1 cellular context compared by ENCODE assay signal in the genomic region with DNA sequence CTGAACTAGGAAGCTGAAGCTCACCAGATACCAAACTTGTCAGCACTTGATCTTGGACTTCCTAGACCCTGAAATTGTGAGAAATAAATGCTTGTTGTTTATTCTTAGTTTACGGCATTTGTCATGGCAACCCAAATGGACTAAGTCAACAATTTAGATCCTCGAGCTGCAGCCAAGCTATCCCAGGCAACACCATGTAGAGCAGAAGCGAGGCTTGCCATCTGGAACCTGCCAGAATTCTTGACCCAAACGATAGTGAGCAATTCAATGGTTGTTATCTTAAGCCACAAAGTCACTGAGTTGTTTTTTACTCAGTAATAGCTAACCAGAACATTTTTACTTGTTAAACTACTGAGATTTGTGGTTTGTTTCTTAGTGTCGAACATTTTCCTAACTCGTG.
TF ChIP-seq lines count a peak whose summit lies in the region.

No MANE protein-coding gene starts in this region.

TF ChIP-seq in H1, 55 proteins besides CTCF, POLR2A, EP300 and RAD21 (continued from another document):
- TF ChIP-seq EGR1 (IDR thresholded peaks at IDR 0.05; ENCODE audit: borderline replicate concordance, low read depth, low read length) = no peak
- no peak for TF ChIP-seq SUZ12 (IDR thresholded peaks at IDR 0.05; ENCODE audit: low read length)
- no peak for TF ChIP-seq RXRA (IDR thresholded peaks at IDR 0.05; ENCODE audit: insufficient read depth, low read depth, low read length)
- TF ChIP-seq FOSL1 (IDR thresholded peaks at IDR 0.05; ENCODE audit: insufficient read depth, low read depth, low read length) = no peak
- no peak for TF ChIP-seq BRCA1 (IDR thresholded peaks at IDR 0.05; ENCODE audit: low read depth, low read length)
- no peak for TF ChIP-seq RFX5 (IDR thresholded peaks at IDR 0.05; ENCODE audit: borderline replicate concordance, low read depth, low read length)
- TF ChIP-seq GTF2F1 (IDR thresholded peaks at IDR 0.05; ENCODE audit: borderline replicate concordance, low read depth, low read length) = no peak
- no peak for TF ChIP-seq SAP30 (IDR thresholded peaks at IDR 0.05; ENCODE audit: insufficient read depth, insufficient replicate concordance, low read length)
- TF ChIP-seq SP2 (IDR thresholded peaks at IDR 0.05; ENCODE audit: low read length) = no peak
- TF ChIP-seq, protein P1, sequence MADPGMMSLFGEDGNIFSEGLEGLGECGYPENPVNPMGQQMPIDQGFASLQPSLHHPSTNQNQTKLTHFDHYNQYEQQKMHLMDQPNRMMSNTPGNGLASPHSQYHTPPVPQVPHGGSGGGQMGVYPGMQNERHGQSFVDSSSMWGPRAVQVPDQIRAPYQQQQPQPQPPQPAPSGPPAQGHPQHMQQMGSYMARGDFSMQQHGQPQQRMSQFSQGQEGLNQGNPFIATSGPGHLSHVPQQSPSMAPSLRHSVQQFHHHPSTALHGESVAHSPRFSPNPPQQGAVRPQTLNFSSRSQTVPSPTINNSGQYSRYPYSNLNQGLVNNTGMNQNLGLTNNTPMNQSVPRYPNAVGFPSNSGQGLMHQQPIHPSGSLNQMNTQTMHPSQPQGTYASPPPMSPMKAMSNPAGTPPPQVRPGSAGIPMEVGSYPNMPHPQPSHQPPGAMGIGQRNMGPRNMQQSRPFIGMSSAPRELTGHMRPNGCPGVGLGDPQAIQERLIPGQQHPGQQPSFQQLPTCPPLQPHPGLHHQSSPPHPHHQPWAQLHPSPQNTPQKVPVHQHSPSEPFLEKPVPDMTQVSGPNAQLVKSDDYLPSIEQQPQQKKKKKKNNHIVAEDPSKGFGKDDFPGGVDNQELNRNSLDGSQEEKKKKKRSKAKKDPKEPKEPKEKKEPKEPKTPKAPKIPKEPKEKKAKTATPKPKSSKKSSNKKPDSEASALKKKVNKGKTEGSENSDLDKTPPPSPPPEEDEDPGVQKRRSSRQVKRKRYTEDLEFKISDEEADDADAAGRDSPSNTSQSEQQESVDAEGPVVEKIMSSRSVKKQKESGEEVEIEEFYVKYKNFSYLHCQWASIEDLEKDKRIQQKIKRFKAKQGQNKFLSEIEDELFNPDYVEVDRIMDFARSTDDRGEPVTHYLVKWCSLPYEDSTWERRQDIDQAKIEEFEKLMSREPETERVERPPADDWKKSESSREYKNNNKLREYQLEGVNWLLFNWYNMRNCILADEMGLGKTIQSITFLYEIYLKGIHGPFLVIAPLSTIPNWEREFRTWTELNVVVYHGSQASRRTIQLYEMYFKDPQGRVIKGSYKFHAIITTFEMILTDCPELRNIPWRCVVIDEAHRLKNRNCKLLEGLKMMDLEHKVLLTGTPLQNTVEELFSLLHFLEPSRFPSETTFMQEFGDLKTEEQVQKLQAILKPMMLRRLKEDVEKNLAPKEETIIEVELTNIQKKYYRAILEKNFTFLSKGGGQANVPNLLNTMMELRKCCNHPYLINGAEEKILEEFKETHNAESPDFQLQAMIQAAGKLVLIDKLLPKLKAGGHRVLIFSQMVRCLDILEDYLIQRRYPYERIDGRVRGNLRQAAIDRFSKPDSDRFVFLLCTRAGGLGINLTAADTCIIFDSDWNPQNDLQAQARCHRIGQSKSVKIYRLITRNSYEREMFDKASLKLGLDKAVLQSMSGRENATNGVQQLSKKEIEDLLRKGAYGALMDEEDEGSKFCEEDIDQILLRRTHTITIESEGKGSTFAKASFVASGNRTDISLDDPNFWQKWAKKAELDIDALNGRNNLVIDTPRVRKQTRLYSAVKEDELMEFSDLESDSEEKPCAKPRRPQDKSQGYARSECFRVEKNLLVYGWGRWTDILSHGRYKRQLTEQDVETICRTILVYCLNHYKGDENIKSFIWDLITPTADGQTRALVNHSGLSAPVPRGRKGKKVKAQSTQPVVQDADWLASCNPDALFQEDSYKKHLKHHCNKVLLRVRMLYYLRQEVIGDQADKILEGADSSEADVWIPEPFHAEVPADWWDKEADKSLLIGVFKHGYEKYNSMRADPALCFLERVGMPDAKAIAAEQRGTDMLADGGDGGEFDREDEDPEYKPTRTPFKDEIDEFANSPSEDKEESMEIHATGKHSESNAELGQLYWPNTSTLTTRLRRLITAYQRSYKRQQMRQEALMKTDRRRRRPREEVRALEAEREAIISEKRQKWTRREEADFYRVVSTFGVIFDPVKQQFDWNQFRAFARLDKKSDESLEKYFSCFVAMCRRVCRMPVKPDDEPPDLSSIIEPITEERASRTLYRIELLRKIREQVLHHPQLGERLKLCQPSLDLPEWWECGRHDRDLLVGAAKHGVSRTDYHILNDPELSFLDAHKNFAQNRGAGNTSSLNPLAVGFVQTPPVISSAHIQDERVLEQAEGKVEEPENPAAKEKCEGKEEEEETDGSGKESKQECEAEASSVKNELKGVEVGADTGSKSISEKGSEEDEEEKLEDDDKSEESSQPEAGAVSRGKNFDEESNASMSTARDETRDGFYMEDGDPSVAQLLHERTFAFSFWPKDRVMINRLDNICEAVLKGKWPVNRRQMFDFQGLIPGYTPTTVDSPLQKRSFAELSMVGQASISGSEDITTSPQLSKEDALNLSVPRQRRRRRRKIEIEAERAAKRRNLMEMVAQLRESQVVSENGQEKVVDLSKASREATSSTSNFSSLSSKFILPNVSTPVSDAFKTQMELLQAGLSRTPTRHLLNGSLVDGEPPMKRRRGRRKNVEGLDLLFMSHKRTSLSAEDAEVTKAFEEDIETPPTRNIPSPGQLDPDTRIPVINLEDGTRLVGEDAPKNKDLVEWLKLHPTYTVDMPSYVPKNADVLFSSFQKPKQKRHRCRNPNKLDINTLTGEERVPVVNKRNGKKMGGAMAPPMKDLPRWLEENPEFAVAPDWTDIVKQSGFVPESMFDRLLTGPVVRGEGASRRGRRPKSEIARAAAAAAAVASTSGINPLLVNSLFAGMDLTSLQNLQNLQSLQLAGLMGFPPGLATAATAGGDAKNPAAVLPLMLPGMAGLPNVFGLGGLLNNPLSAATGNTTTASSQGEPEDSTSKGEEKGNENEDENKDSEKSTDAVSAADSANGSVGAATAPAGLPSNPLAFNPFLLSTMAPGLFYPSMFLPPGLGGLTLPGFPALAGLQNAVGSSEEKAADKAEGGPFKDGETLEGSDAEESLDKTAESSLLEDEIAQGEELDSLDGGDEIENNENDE (IDR thresholded peaks at IDR 0.05; ENCODE audit: insufficient replicate concordance, low read length) = no peak
- TF ChIP-seq NRF1 (IDR thresholded peaks at IDR 0.05; ENCODE audit: low read depth, low read length) = no peak
TF ChIP-seq in H1: peak in this region for 0.
